7 cellular contexts compared by ENCODE assay signal in genomic region chr12:23542187-23542586, GRCh38.
"Had no signal": no experiment of that assay in that cellular context is flagged by ENCODE, and none has a peak within 500 bp of the region (broad histone marks: within the 10 kb centered on the region; RNA-seq: fewer than 3 reads in every experiment).

No MANE protein-coding gene starts in this region.

- H3K9ac ChIP-seq: KMS-11 had no signal

- H3K4me2 ChIP-seq: KMS-11 had no signal

- H3K27ac ChIP-seq: HL-60, KMS-11 had no signal

- ATAC-seq: HepG2 had no signal

- DNase-seq: IMR-90, KBM-7, KG1 had no signal

- FAIRE-seq: HepG2, HTR-8/SVneo had no signal
